ENCODE assay signal across 1 cellular context in the genomic region with DNA sequence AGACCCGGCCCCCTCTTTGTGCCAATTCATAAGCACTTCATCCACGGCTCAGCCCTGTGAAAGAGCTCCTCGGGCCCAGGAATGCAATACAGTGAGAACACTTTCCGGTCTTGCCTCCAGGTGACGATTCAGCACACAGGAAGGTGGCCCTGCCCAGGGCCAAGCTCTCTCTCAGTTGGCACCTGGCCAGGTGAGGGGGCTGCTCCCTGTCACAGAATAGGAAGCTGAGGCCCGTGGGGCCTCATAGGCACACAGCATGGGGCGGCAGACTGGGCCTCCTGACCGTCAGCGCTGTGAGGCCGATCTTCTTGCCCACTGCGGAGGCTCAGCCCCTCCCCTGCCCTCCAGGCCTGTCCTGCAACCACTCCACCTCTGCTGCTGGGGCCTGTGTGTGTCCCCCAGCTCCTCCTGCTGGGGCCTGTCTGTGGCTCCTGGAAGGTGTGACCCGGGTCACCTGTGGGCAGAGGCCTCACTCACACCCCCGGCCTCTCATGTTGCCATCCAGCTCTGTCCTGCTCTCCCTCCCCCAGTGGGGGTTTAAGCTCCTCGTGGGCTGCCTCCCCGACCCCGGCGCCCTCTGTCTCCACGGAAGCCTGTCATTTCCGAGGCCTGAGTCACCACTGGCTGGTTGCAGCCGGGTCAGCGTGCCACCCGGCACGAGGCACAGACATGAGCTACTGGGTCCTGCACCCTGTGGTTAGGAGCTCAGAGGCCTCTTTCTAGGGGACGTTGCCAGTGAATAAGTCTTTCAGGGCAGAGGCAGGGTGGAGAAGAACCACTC.
TF ChIP-seq lines count a peak whose summit lies in the region.

No MANE protein-coding gene starts in this region.

TF ChIP-seq in HepG2, 621 proteins besides CTCF, POLR2A, EP300 and RAD21 (continued from another document and continues in another):
- TF ChIP-seq ZNF407 (CRISPR knock-in tag; IDR thresholded peaks at IDR 0.05; ENCODE audit: not compliant biosample characterization) (peak; percentile 12), CREM (IDR thresholded peaks at IDR 0.05) (peak; percentile 35; the same call in 1 of the 2 replicates), CREM (CRISPR knock-in tag; IDR thresholded peaks at IDR 0.05) (no peak), PBX3 (CRISPR knock-in tag; IDR thresholded peaks at IDR 0.05; ENCODE audit: borderline replicate concordance) (no peak), ZNF550 (CRISPR knock-in tag; IDR thresholded peaks at IDR 0.05; ENCODE audit: borderline replicate concordance) (0 out of 2 replicates have a peak, but pooled peaks have one; percentile 81), ZNF280B (CRISPR knock-in tag; IDR thresholded peaks at IDR 0.05; ENCODE audit: borderline replicate concordance) (peak; percentile 79; the same call in 1 of the 2 replicates), DNMT3B (CRISPR knock-in tag; conservative IDR thresholded peaks at IDR 0.05) (peak; percentile 55; the same call in 1 of the 2 replicates), STAT5B (CRISPR knock-in tag; IDR thresholded peaks at IDR 0.05) (no peak), ZNF790 (CRISPR knock-in tag; IDR thresholded peaks at IDR 0.05; ENCODE audit: borderline replicate concordance) (no peak), KDM2A (CRISPR knock-in tag; IDR thresholded peaks at IDR 0.05; ENCODE audit: borderline replicate concordance, low read depth) (peak; percentile 40; the same call in 1 of the 2 replicates), ZNF136 (CRISPR knock-in tag; IDR thresholded peaks at IDR 0.05; ENCODE audit: low read depth) (no peak), ZNF350 (CRISPR knock-in tag; IDR thresholded peaks at IDR 0.05; ENCODE audit: borderline replicate concordance, low read depth) (peak; percentile 83), KDM4B (CRISPR knock-in tag; IDR thresholded peaks at IDR 0.05) (no peak), ISL2 (CRISPR knock-in tag; IDR thresholded peaks at IDR 0.05) (0 out of 2 replicates have a peak, but pooled peaks have one; percentile 34), ZBTB38 (CRISPR knock-in tag; IDR thresholded peaks at IDR 0.05) (peak; percentile 59; the same call in 1 of the 2 replicates), ESRRA (CRISPR knock-in tag; IDR thresholded peaks at IDR 0.05; ENCODE audit: low read depth) (no peak), ZNF234 (CRISPR knock-in tag; conservative IDR thresholded peaks at IDR 0.05) (no peak), ZNF773 (CRISPR knock-in tag; IDR thresholded peaks at IDR 0.05; ENCODE audit: borderline replicate concordance) (no peak), ZNF451 (CRISPR knock-in tag; IDR thresholded peaks at IDR 0.05) (peak; percentile 76; the same call in 1 of the 2 replicates), ZNF512B (CRISPR knock-in tag; IDR thresholded peaks at IDR 0.05; ENCODE audit: borderline replicate concordance) (peak; percentile 84; the same call in 1 of the 2 replicates), RBFOX2 (IDR thresholded peaks at IDR 0.05; ENCODE audit: low read depth, low read length) (peak; percentile 49; the same call in 1 of the 2 replicates), ZNF3 (CRISPR knock-in tag; IDR thresholded peaks at IDR 0.05) (no peak; the same call in 1 of the 2 replicates), MBD4 (IDR thresholded peaks at IDR 0.05; ENCODE audit: borderline replicate concordance, low read length) (no peak), ADNP (CRISPR knock-in tag; IDR thresholded peaks at IDR 0.05) (no peak), ZNF354B (CRISPR knock-in tag; IDR thresholded peaks at IDR 0.05) (0 out of 2 replicates have a peak, but pooled peaks have one; percentile 17), ZNF160 (CRISPR knock-in tag; IDR thresholded peaks at IDR 0.05) (no peak), ZFX (CRISPR knock-in tag; IDR thresholded peaks at IDR 0.05; ENCODE audit: low read depth) (peak; percentile 84)
- TF ChIP-seq, protein P1, sequence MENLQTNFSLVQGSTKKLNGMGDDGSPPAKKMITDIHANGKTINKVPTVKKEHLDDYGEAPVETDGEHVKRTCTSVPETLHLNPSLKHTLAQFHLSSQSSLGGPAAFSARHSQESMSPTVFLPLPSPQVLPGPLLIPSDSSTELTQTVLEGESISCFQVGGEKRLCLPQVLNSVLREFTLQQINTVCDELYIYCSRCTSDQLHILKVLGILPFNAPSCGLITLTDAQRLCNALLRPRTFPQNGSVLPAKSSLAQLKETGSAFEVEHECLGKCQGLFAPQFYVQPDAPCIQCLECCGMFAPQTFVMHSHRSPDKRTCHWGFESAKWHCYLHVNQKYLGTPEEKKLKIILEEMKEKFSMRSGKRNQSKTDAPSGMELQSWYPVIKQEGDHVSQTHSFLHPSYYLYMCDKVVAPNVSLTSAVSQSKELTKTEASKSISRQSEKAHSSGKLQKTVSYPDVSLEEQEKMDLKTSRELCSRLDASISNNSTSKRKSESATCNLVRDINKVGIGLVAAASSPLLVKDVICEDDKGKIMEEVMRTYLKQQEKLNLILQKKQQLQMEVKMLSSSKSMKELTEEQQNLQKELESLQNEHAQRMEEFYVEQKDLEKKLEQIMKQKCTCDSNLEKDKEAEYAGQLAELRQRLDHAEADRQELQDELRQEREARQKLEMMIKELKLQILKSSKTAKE (CRISPR knock-in tag; IDR thresholded peaks at IDR 0.05; ENCODE audit: borderline replicate concordance), result peak; percentile 64
- TF ChIP-seq, protein P2, sequence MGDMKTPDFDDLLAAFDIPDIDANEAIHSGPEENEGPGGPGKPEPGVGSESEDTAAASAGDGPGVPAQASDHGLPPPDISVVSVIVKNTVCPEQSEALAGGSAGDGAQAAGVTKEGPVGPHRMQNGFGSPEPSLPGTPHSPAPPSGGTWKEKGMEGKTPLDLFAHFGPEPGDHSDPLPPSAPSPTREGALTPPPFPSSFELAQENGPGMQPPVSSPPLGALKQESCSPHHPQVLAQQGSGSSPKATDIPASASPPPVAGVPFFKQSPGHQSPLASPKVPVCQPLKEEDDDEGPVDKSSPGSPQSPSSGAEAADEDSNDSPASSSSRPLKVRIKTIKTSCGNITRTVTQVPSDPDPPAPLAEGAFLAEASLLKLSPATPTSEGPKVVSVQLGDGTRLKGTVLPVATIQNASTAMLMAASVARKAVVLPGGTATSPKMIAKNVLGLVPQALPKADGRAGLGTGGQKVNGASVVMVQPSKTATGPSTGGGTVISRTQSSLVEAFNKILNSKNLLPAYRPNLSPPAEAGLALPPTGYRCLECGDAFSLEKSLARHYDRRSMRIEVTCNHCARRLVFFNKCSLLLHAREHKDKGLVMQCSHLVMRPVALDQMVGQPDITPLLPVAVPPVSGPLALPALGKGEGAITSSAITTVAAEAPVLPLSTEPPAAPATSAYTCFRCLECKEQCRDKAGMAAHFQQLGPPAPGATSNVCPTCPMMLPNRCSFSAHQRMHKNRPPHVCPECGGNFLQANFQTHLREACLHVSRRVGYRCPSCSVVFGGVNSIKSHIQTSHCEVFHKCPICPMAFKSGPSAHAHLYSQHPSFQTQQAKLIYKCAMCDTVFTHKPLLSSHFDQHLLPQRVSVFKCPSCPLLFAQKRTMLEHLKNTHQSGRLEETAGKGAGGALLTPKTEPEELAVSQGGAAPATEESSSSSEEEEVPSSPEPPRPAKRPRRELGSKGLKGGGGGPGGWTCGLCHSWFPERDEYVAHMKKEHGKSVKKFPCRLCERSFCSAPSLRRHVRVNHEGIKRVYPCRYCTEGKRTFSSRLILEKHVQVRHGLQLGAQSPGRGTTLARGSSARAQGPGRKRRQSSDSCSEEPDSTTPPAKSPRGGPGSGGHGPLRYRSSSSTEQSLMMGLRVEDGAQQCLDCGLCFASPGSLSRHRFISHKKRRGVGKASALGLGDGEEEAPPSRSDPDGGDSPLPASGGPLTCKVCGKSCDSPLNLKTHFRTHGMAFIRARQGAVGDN (CRISPR knock-in tag; IDR thresholded peaks at IDR 0.05), result peak; percentile 98
- TF ChIP-seq, protein P3, sequence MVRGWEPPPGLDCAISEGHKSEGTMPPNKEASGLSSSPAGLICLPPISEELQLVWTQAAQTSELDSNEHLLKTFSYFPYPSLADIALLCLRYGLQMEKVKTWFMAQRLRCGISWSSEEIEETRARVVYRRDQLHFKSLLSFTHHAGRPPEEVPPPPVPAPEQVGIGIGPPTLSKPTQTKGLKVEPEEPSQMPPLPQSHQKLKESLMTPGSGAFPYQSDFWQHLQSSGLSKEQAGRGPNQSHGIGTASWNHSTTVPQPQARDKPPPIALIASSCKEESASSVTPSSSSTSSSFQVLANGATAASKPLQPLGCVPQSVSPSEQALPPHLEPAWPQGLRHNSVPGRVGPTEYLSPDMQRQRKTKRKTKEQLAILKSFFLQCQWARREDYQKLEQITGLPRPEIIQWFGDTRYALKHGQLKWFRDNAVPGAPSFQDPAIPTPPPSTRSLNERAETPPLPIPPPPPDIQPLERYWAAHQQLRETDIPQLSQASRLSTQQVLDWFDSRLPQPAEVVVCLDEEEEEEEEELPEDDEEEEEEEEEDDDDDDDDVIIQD (CRISPR knock-in tag; IDR thresholded peaks at IDR 0.05; ENCODE audit: low read depth), result no peak; the same call in 1 of the 2 replicates
